ENCODE assay signal across 19 cellular contexts in genomic region chr4:176656108-176656507, GRCh38.
"Had no signal": no experiment of that assay in that cellular context is flagged by ENCODE, and none has a peak within 500 bp of the region (broad histone marks: within the 10 kb centered on the region; RNA-seq: fewer than 3 reads in every experiment).

No MANE protein-coding gene starts in this region.

- H3K36me3 Mint-ChIP-seq: brain; naive thymus-derived CD4-positive, alpha-beta T cell; stimulated activated memory B cell treated with anti-CD40 and anti-IgM and Interleukin-4, amounts not matched to agents 10 μg/mL and 1 μg/mL and 100 μg/mL, for 72 hours had no signal

- H3K4me1 Mint-ChIP-seq: activated CD4-positive, alpha-beta T cell treated with anti-CD3 and anti-CD28 coated beads, Interleukin-2, amount 10 ng/mL, durations not matched to agents 24 days and 14 days; brain; stimulated activated memory B cell treated with anti-CD40 and anti-IgM and Interleukin-4, amounts not matched to agents 10 μg/mL and 1 μg/mL and 100 μg/mL, for 72 hours had no signal

- H3K27ac ChIP-seq: right lobe of liver, thyroid gland had no signal

- H3K27ac Mint-ChIP-seq: activated CD4-positive, alpha-beta T cell treated with anti-CD3 and anti-CD28 coated beads, Interleukin-2, amount 10 ng/mL, durations not matched to agents 24 days and 14 days; activated CD8-positive, alpha-beta T cell treated with anti-CD3 and anti-CD28 coated beads for 36 hours; activated T-helper 2 cell treated with anti-CD3 and anti-CD28 coated beads, Interferon-gamma antibody, Interleukin-2, Interleukin-4, amounts not matched to agents 10 μg/mL and 5 μg/mL and 100 μg/mL, durations not matched to agents 14 hours and 24 hours and 36 hours; brain; endodermal cell; naive thymus-derived CD4-positive, alpha-beta T cell; stimulated activated memory B cell treated with anti-CD40 and anti-IgM and Interleukin-4, amounts not matched to agents 10 μg/mL and 1 μg/mL and 100 μg/mL, for 72 hours had no signal

- H3K4me1 ChIP-seq: right lobe of liver, thyroid gland had no signal

- H3K27me3 ChIP-seq: right lobe of liver, thyroid gland had no signal

- FAIRE-seq: colon, small intestine had no signal

- H3K4me3 ChIP-seq: right lobe of liver, thyroid gland had no signal

- H3K9me3 Mint-ChIP-seq: activated CD4-positive, alpha-beta T cell treated with anti-CD3 and anti-CD28 coated beads, Interleukin-2, amount 10 ng/mL, durations not matched to agents 24 days and 14 days; activated CD8-positive, alpha-beta T cell treated with anti-CD3 and anti-CD28 coated beads for 36 hours; activated T-helper 2 cell treated with anti-CD3 and anti-CD28 coated beads, Interferon-gamma antibody, Interleukin-2, Interleukin-4, amounts not matched to agents 10 μg/mL and 5 μg/mL and 100 μg/mL, durations not matched to agents 14 hours and 24 hours and 36 hours; brain; endodermal cell; stimulated activated memory B cell treated with anti-CD40 and anti-IgM and Interleukin-4, amounts not matched to agents 10 μg/mL and 1 μg/mL and 100 μg/mL, for 72 hours had no signal

- H3K27me3 Mint-ChIP-seq: activated CD4-positive, alpha-beta T cell treated with anti-CD3 and anti-CD28 coated beads, Interleukin-2, amount 10 ng/mL, durations not matched to agents 24 days and 14 days; activated CD8-positive, alpha-beta T cell treated with anti-CD3 and anti-CD28 coated beads for 36 hours; naive thymus-derived CD4-positive, alpha-beta T cell; stimulated activated memory B cell treated with anti-CD40 and anti-IgM and Interleukin-4, amounts not matched to agents 10 μg/mL and 1 μg/mL and 100 μg/mL, for 72 hours had no signal

- DNase-seq: activated CD4-positive, alpha-beta T cell treated with anti-CD3 and anti-CD28 coated beads, Interleukin-2, amount 10 ng/mL, durations not matched to agents 24 days and 14 days; activated CD8-positive, alpha-beta T cell treated with anti-CD3 and anti-CD28 coated beads for 36 hours; activated naive CD4-positive, alpha-beta T cell treated with Interleukin-2 at 50 U/mL for 16 hours; activated T-cell treated with anti-CD3 and anti-CD28 coated beads, Interleukin-2, amount 50 U/mL, for 1 hour; anterior cingulate cortex; central memory CD4-positive, alpha-beta T cell; endodermal cell; mesenchymal stem cell; naive thymus-derived CD4-positive, alpha-beta T cell; right lobe of liver; small intestine; stimulated activated CD4-positive, alpha-beta T cell treated with anti-CD3 and anti-CD28 coated beads, Interleukin-4, amount 100 ng/mL, for 4 hours; T-helper 1 cell; T-helper 9 cell; thyroid gland had no signal

- H3K36me3 ChIP-seq: right lobe of liver, thyroid gland had no signal

- H3K4me3 Mint-ChIP-seq: activated CD4-positive, alpha-beta T cell treated with anti-CD3 and anti-CD28 coated beads, Interleukin-2, amount 10 ng/mL, durations not matched to agents 24 days and 14 days; activated CD8-positive, alpha-beta T cell treated with anti-CD3 and anti-CD28 coated beads for 36 hours; brain; endodermal cell; naive thymus-derived CD4-positive, alpha-beta T cell; stimulated activated memory B cell treated with anti-CD40 and anti-IgM and Interleukin-4, amounts not matched to agents 10 μg/mL and 1 μg/mL and 100 μg/mL, for 72 hours had no signal

- H3K9me3 ChIP-seq: right lobe of liver, thyroid gland had no signal
